ENCODE assay signal across 8 cellular contexts in genomic region chr14:51650721-51651387, GRCh38. TPM values are rescaled to one million over a fixed set of nuclear protein-coding genes. Genes with fewer than 3 reads are reported as not detected.
DNase-seq lines count a peak whose midpoint lies in the region; ATAC-seq and TF ChIP-seq lines count a peak whose summit lies in the region.

No MANE protein-coding gene starts in this region.

- peaks cover 23% of the 10 kb centered on the region for H3K4me1 Mint-ChIP-seq in activated CD8-positive, alpha-beta T cell treated with anti-CD3 and anti-CD28 coated beads for 36 hours (ENCODE audit: low read depth)

- CTCF ChIA-PET in activated CD8-positive, alpha-beta T cell treated with anti-CD3 and anti-CD28 coated beads for 36 hours (lab: Charles Lee) = interaction anchor here (2.0 to 3.6 kb wide), 2 partner anchors 26 to 126 kb away, joined by 11 to 27 read pairs; no protein-coding TSS in a partner anchor

- TF ChIP-seq CTCF in activated CD8-positive, alpha-beta T cell treated with anti-CD3 and anti-CD28 coated beads for 36 hours (IDR thresholded peaks at IDR 0.05) = no peak

- H3K36me3 Mint-ChIP-seq in activated CD8-positive, alpha-beta T cell treated with anti-CD3 and anti-CD28 coated beads for 36 hours (ENCODE audit: low read depth) = no peaks in the 10 kb centered on the region

- no peaks in the 10 kb centered on the region for H3K9me3 Mint-ChIP-seq in activated CD8-positive, alpha-beta T cell treated with anti-CD3 and anti-CD28 coated beads for 36 hours

- H3K27ac Mint-ChIP-seq in activated CD8-positive, alpha-beta T cell treated with anti-CD3 and anti-CD28 coated beads for 36 hours = peak overlapping the region; percentile 66

- POLR2A ChIA-PET in activated CD8-positive, alpha-beta T cell treated with anti-CD3 and anti-CD28 coated beads for 36 hours (lab: Charles Lee) = interaction anchor here (1.6 kb wide), 2 partner anchors 10 to 12 kb away, joined by 3 read pairs; no protein-coding TSS in a partner anchor

- peak overlapping the region; percentile 80 for H3K4me3 Mint-ChIP-seq in activated CD8-positive, alpha-beta T cell treated with anti-CD3 and anti-CD28 coated beads for 36 hours

- DNase-seq in activated CD8-positive, alpha-beta memory T cell treated with anti-CD3 and anti-CD28 coated beads for 24 hours = peak; percentile 60
- no peak for DNase-seq in activated CD8-positive, alpha-beta memory T cell treated with anti-CD3 and anti-CD28 coated beads, Interleukin-2, amount 50 U/mL, for 4 hours
- DNase-seq in activated CD8-positive, alpha-beta T cell treated with anti-CD3 and anti-CD28 coated beads for 36 hours = no peak
- DNase-seq in globus pallidus (ENCODE audit: low spot score) (peak; percentile 41), pons (ENCODE audit: low spot score) (peak; percentile 21), NOMO-1 treated with DMSO at 0.1 percent for 48 hours (lab: John Stamatoyannopoulos, UW; ENCODE audit: unreplicated experiment) (no peak)

- no peak for ATAC-seq in activated CD8-positive, alpha-beta T cell treated with anti-CD3 and anti-CD28 coated beads for 36 hours
- no peak for ATAC-seq in GM18517 (IDR thresholded peaks at IDR 0.05; ENCODE audit: unreplicated experiment)
- ATAC-seq in HG03139 (IDR thresholded peaks at IDR 0.05; ENCODE audit: unreplicated experiment) = no peak

- H3K27me3 Mint-ChIP-seq in activated CD8-positive, alpha-beta T cell treated with anti-CD3 and anti-CD28 coated beads for 36 hours = peaks cover 16% of the 10 kb centered on the region

- intact Hi-C loops in activated CD8-positive, alpha-beta T cell treated with anti-CD3 and anti-CD28 coated beads for 36 hours (cut with micrococcal nuclease) = no loop called here

RNA-seq across cellular contexts. Expression of gene FRMD6, which starts 0.9 kb away (rescaled TPM):
- total RNA-seq in activated CD8-positive, alpha-beta T cell treated with anti-CD3 and anti-CD28 coated beads for 36 hours = 1 to 10 TPM; 2.7 to 4.9 TPM

Comparison
In these comparisons a context has a peak if more than half of its experiments do, and no peak if none do; other contexts are left out.
1. DNase-seq: peak in activated CD8-positive, alpha-beta memory T cell treated with anti-CD3 and anti-CD28 coated beads for 24 hours (single experiment), globus pallidus (single experiment) and pons (single experiment); none in activated CD8-positive, alpha-beta memory T cell treated with anti-CD3 and anti-CD28 coated beads, Interleukin-2, amount 50 U/mL, for 4 hours (single experiment), activated CD8-positive, alpha-beta T cell treated with anti-CD3 and anti-CD28 coated beads for 36 hours (single experiment) and NOMO-1 treated with DMSO at 0.1 percent for 48 hours (single experiment).